Comparison of ENCODE assay signal across 11 cellular contexts in the genomic region with DNA sequence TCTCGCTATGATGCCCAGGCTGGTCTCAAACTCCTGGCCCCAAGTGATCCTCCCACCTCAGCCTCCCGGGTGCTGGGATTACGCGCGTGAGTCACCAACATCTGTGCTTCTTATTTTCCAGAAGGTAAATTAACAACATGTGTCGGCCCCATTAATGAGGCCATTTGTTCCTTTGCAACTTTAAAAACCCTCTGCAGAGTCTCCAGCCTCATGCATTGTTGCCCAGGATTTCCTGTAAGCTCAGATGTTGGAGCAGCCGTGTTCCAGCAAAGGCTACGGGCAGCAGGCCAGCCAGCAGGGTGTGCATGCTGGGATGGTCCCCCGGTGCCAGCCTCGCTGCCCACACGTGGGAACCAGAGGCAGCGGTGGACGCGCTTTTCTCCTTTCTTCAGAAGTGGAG. TPM values are rescaled to one million over a fixed set of nuclear protein-coding genes. Genes with fewer than 3 reads are reported as not detected.
A peak's percentile ranks its signal among the peaks of the same experiment; 100 is the strongest.
DNase-seq lines count a peak whose midpoint lies in the region; ATAC-seq and TF ChIP-seq lines count a peak whose summit lies in the region.
"Had no signal": no experiment of that assay in that cellular context is flagged by ENCODE, and none has a peak within 500 bp of the region (broad histone marks: within the 10 kb centered on the region; RNA-seq: fewer than 3 reads in every experiment).

No MANE protein-coding gene starts in this region.

- H2AFZ ChIP-seq in SK-N-SH (ENCODE audit: low read depth), result no peak overlapping the region

- H3K9me2 ChIP-seq in SK-N-SH, result no peaks in the 10 kb centered on the region

- H3K4me2 ChIP-seq in SK-N-SH, result peak overlapping the region; percentile 4; the same call in 1 of the 2 replicates

- no peak overlapping the region for H3K4me3 ChIP-seq in SK-N-SH (ENCODE audit: low read depth in 2 of 2, low read length in 1 of 2)
- H3K4me3 ChIP-seq in Caco-2 (ENCODE audit: low read depth, low read length), result no peak overlapping the region

- CTCF ChIA-PET in SK-N-SH (lab: Yijun Ruan, JAX), result interaction anchor here (0.8 to 5.5 kb wide), 20 partner anchors 9 to 163 kb away, joined by 3 to 45 read pairs (median 5); partner anchors contain the start of gene UTS2R
- CTCF ChIA-PET in Caco-2 (lab: Charles Lee), result no interaction called here

- H4K20me1 ChIP-seq in SK-N-SH (ENCODE audit: insufficient read depth), result no peaks in the 10 kb centered on the region

- peaks cover 24% of the 10 kb centered on the region for H3K4me1 Mint-ChIP-seq in Caco-2 (ENCODE audit: low read depth, unreplicated experiment)

- peaks cover 2 to 5% of the 10 kb centered on the region in 2 experiments for H3K36me3 ChIP-seq in SK-N-SH (replicated peaks in 1 of 2; ENCODE audit: control insufficient read depth in 1 of 2, insufficient read depth in 2 of 2, low read length in 1 of 2)
- H3K36me3 ChIP-seq in Caco-2 (ENCODE audit: control insufficient read depth, insufficient read depth, low read length), result peaks cover 1% of the 10 kb centered on the region; the same call in 1 of the 2 replicates

- H3K9me3 ChIP-seq in SK-N-SH (no peaks in the 10 kb centered on the region), Caco-2 (no peaks in the 10 kb centered on the region)

- peaks cover 11% of the 10 kb centered on the region for H3F3A ChIP-seq in SK-N-SH (replicated peaks; ENCODE audit: insufficient read depth)

- H3K27me3 Mint-ChIP-seq in Caco-2 (ENCODE audit: insufficient read depth, unreplicated experiment), result no peaks in the 10 kb centered on the region

- H3K4me1 ChIP-seq in SK-N-SH (ENCODE audit: control insufficient read depth in 1 of 2, insufficient read depth in 2 of 2, low read depth in 1 of 2, low read length in 1 of 2) (peaks cover 9 to 35% of the 10 kb centered on the region in 2 experiments; a peak in 3 of 4 replicates), Caco-2 (peaks cover 12% of the 10 kb centered on the region)

- peak; percentile 42 for DNase-seq in H4 (ENCODE audit: low spot score)
- peak; percentile 97 for DNase-seq in SK-N-SH
- peak in 26 of 42 donors; percentile 19 to 74 (median 43) for DNase-seq in head of caudate nucleus
- peak; percentile 81 for DNase-seq in stromal cell of bone marrow (ENCODE audit: low read depth)
- no peak for DNase-seq in SW480 (ENCODE audit: low spot score)
- DNase-seq in activated CD8-positive, alpha-beta memory T cell treated with anti-CD3 and anti-CD28 coated beads, Interleukin-2, amount 50 U/mL, for 4 hours, result no peak
- no peak for DNase-seq in Caco-2
- DNase-seq: activated naive CD4-positive, alpha-beta T cell treated with Interleukin-2 at 50 U/mL for 16 hours; PC-3 had no signal

- H3K36me3 Mint-ChIP-seq in Caco-2 (ENCODE audit: insufficient read depth, unreplicated experiment), result peaks cover 34% of the 10 kb centered on the region

- intact Hi-C loops in head of caudate nucleus (cut with DNase I), result no loop called here
- intact Hi-C loops in Caco-2 (cut with micrococcal nuclease; ENCODE audit: unreplicated experiment), result loop anchor here (5.0 kb wide), 1 partner anchor 47 kb away; no protein-coding TSS in a partner anchor

- TF ChIP-seq RAD21 in SK-N-SH (IDR thresholded peaks at IDR 0.05; ENCODE audit: low read length), result no peak

- ATAC-seq in HG02885 (IDR thresholded peaks at IDR 0.05; ENCODE audit: poor library complexity, unreplicated experiment), result no peak
- ATAC-seq: PC-3 had no signal

- H3K79me2 ChIP-seq in SK-N-SH (ENCODE audit: insufficient read depth), result no peaks in the 10 kb centered on the region

- H3K27me3 ChIP-seq in SK-N-SH (ENCODE audit: insufficient read depth) (no peaks in the 10 kb centered on the region), Caco-2 (replicated peaks; ENCODE audit: control insufficient read depth, insufficient read depth, low read length) (no peaks in the 10 kb centered on the region)

- peak overlapping the region; percentile 11 to 84; a peak in 3 of 4 replicates for H3K27ac ChIP-seq in SK-N-SH (ENCODE audit: low read depth in 2 of 2, low read length in 1 of 2)

- 31% methylated on average over 13 of the region's 14 CpGs for WGBS in SK-N-SH (ENCODE audit: low lambda C conversion rate)

- no peak overlapping the region for H3K4me3 Mint-ChIP-seq in Caco-2 (ENCODE audit: unreplicated experiment)

- H3K9ac ChIP-seq in SK-N-SH, result no peak overlapping the region

- TF ChIP-seq EP300 in SK-N-SH (IDR thresholded peaks at IDR 0.05; ENCODE audit: borderline replicate concordance in 1 of 2, low read depth in 1 of 2, low read length in 1 of 2), result peak in 1 of 2 experiments; percentile 59; a peak in 2 of 4 replicates

- TF ChIP-seq CTCF in SK-N-SH (IDR thresholded peaks at IDR 0.05), result no peak
- no peak for TF ChIP-seq CTCF in Caco-2 (IDR thresholded peaks at IDR 0.05; ENCODE audit: insufficient read depth in 1 of 2, low read depth in 1 of 2, low read length in 1 of 2, severe bottlenecking in 1 of 2, unreplicated experiment in 1 of 2)

- POLR2A ChIA-PET in SK-N-SH (lab: Yijun Ruan, JAX) (interaction anchor here (0.7 to 1.2 kb wide), 3 partner anchors 13 to 116 kb away, joined by 3 to 4 read pairs (median 4); no protein-coding TSS in a partner anchor), Caco-2 (lab: Charles Lee) (no interaction called here)

- no TSS peak for BruUV-seq in Caco-2 (replicated peaks; lab: Mats Ljungman, UMichigan)

- H3K27ac Mint-ChIP-seq in Caco-2 (ENCODE audit: unreplicated experiment), result no peak overlapping the region

- H3K9me3 Mint-ChIP-seq in Caco-2 (ENCODE audit: unreplicated experiment), result no peaks in the 10 kb centered on the region

TF ChIP-seq in SK-N-SH, 30 proteins besides CTCF, POLR2A, EP300 and RAD21 (continues in another document):
- TF ChIP-seq RCOR1 (IDR thresholded peaks at IDR 0.05; ENCODE audit: low read length), result peak; percentile 87
- TF ChIP-seq EZH2phosphoT487 (IDR thresholded peaks at IDR 0.05; ENCODE audit: borderline replicate concordance, low read depth), result no peak
- no peak for TF ChIP-seq ZBTB33 (IDR thresholded peaks at IDR 0.05; ENCODE audit: borderline replicate concordance, low read depth)
- peak; percentile 87 for TF ChIP-seq CHD2 (IDR thresholded peaks at IDR 0.05; ENCODE audit: low read length, partially characterized antibody)
- TF ChIP-seq NRF1 (IDR thresholded peaks at IDR 0.05; ENCODE audit: low read depth, low read length), result no peak
- TF ChIP-seq GATA2 (CRISPR knock-in tag; IDR thresholded peaks at IDR 0.05), result no peak

RNA-seq across cellular contexts. Expression of gene HEXD, which starts 19.1 kb away (rescaled TPM):
- 6.3 and 8.4 TPM in 2 replicates for total RNA-seq in H4 (2014; rRNA removed; shearing (Covaris generic))
- 38.8 and 43.1 TPM in 2 replicates for polyA plus RNA-seq in SK-N-SH (2012; rRNA removed)
- polyA plus RNA-seq in SK-N-SH (2012; cell fraction: cytosol; rRNA removed), result 10.8 and 18.1 TPM in 2 replicates
- polyA plus RNA-seq in SK-N-SH (2012; cell fraction: nucleus; rRNA removed), result 328 and 454 TPM in 2 replicates
- total RNA-seq in Caco-2 (2022), result 29.5 and 34.2 TPM in 2 replicates

RNA-seq across cellular contexts. Expression of gene OGFOD3, which starts 19.4 kb away (rescaled TPM):
- total RNA-seq in H4 (2014; rRNA removed; shearing (Covaris generic)), result 28.3 and 30.1 TPM in 2 replicates
- polyA plus RNA-seq in SK-N-SH (2012; rRNA removed), result 57.1 and 68.2 TPM in 2 replicates
- polyA plus RNA-seq in SK-N-SH (2012; cell fraction: cytosol; rRNA removed), result 38.7 and 54.7 TPM in 2 replicates
- 67.2 and 94.3 TPM in 2 replicates for polyA plus RNA-seq in SK-N-SH (2012; cell fraction: nucleus; rRNA removed)
- total RNA-seq in Caco-2 (2022), result 47.2 and 51.2 TPM in 2 replicates

RNA-seq across cellular contexts. Expression of gene UTS2R, which starts 27.5 kb away (rescaled TPM):
- not detected in 2 replicates for total RNA-seq in H4 (2014; rRNA removed; shearing (Covaris generic))
- not detected in 2 replicates for polyA plus RNA-seq in SK-N-SH (2012; rRNA removed)
- not detected in 2 replicates for polyA plus RNA-seq in SK-N-SH (2012; cell fraction: cytosol; rRNA removed)
- not detected in 2 replicates for polyA plus RNA-seq in SK-N-SH (2012; cell fraction: nucleus; rRNA removed)
- 0.66 and 1.3 TPM in 2 replicates for total RNA-seq in Caco-2 (2022)
- total RNA-seq: mesenteric fat pad, PC-3 had no signal

RNA-seq across cellular contexts. Expression of gene TEX19, which starts 40.0 kb away (rescaled TPM):
- 0.68 and 0.72 TPM in 2 replicates for total RNA-seq in H4 (2014; rRNA removed; shearing (Covaris generic))
- polyA plus RNA-seq in SK-N-SH (2012; rRNA removed), result 0.10 and 0.11 TPM in 2 replicates
- polyA plus RNA-seq in SK-N-SH (2012; cell fraction: cytosol; rRNA removed), result 0.08 and 0.12 TPM in 2 replicates
- 0.08 and 0.11 TPM in 2 replicates for polyA plus RNA-seq in SK-N-SH (2012; cell fraction: nucleus; rRNA removed)
- 3.4 and 4.2 TPM in 2 replicates for total RNA-seq in Caco-2 (2022)
- total RNA-seq: mesenteric fat pad had no signal

RNA-seq across cellular contexts. Expression of gene CYBC1, which starts 51.5 kb away (rescaled TPM):
- 73.5 and 78.9 TPM in 2 replicates for total RNA-seq in H4 (2014; rRNA removed; shearing (Covaris generic))
- polyA plus RNA-seq in SK-N-SH (2012; rRNA removed), result 160 and 165 TPM in 2 replicates
- polyA plus RNA-seq in SK-N-SH (2012; cell fraction: cytosol; rRNA removed), result 97.3 and 115 TPM in 2 replicates
- 403 and 584 TPM in 2 replicates for polyA plus RNA-seq in SK-N-SH (2012; cell fraction: nucleus; rRNA removed)
- 99.6 and 99.9 TPM in 2 replicates for total RNA-seq in Caco-2 (2022)

Comparison
In these comparisons a context has a peak if more than half of its experiments do, and no peak if none do; other contexts are left out.
1. DNase-seq: peak in H4 (single experiment), SK-N-SH (single experiment), head of caudate nucleus (26 of 42) and stromal cell of bone marrow (single experiment); none in SW480 (single experiment), activated CD8-positive, alpha-beta memory T cell treated with anti-CD3 and anti-CD28 coated beads, Interleukin-2, amount 50 U/mL, for 4 hours (single experiment) and Caco-2 (0 of 2).